ENCODE assay signal across 13 cellular contexts in the genomic region with DNA sequence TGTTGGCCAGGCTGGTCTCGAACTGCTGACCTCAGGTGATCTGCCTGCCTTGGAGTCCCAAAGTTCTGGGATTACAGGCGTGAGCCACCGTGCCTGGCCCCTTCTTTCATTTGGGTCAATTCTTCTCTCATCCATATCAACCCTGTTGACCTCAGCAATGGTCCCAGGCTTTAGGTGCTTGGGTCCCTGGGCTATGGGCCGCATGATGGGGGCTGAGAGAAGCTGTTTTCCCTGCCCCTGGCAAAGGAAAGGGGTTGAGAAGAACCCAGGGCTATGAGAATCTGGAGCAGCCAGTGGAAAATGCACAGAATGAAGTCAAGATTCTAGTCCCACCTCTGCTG.
DNase-seq lines count a peak whose midpoint lies in the region; ATAC-seq and TF ChIP-seq lines count a peak whose summit lies in the region.
"Had no signal": no experiment of that assay in that cellular context is flagged by ENCODE, and none has a peak within 500 bp of the region (broad histone marks: within the 10 kb centered on the region; RNA-seq: fewer than 3 reads in every experiment).

No MANE protein-coding gene starts in this region.

- peaks cover 3 to 44% (median 31%) of the 10 kb centered on the region in 9 donors for H3K4me1 ChIP-seq in heart right ventricle
- H3K4me1 ChIP-seq in right atrium auricular region, result peaks cover 0 to 33% of the 10 kb centered on the region in 2 donors
- peaks cover 50% of the 10 kb centered on the region for H3K4me1 ChIP-seq in psoas muscle
- H3K4me1 ChIP-seq in uterus, result peaks cover 0 to 5% of the 10 kb centered on the region in 2 donors
- peaks cover 47% of the 10 kb centered on the region for H3K4me1 ChIP-seq in mammary epithelial cell (ENCODE audit: insufficient read depth, low read length)

- in situ Hi-C loops in mammary epithelial cell (cut with MboI; ENCODE audit: low sequenced_read_pairs in 2 of 2), result loop anchor here (5.0 to 10.0 kb wide), 2 partner anchors 104 to 172 kb away; no protein-coding TSS in a partner anchor

- DNase-seq in heart right ventricle (no peak), right atrium auricular region (ENCODE audit: low spot score) (no peak), chondrocyte (ENCODE audit: low spot score) (peak; percentile 28), psoas muscle (no peak), uterus (no peak), mammary epithelial cell (no peak), activated T-cell treated with anti-CD3 and anti-CD28 coated beads for 4 hours (no peak), progenitor cell of endocrine pancreas (ENCODE audit: low spot score, unreplicated experiment) (no peak)
- DNase-seq: cortex of kidney, NCI-H1417 treated with DMSO at 0.1 percent for 48 hours had no signal

- H3K27ac ChIP-seq in heart right ventricle (peak overlapping the region in 8 of 10 donors; percentile 9 to 86 (median 70)), right atrium auricular region (peak overlapping the region in 1 of 2 donors; percentile 38), psoas muscle (peak overlapping the region; percentile 98), uterus (peak overlapping the region; percentile 68 to 72), mammary epithelial cell (ENCODE audit: insufficient read depth, low read depth, low read length) (no peak overlapping the region)
- H3K27ac ChIP-seq: foreskin keratinocyte, left lung had no signal

- H2AFZ ChIP-seq in mammary epithelial cell (ENCODE audit: low read depth, low read length), result no peak overlapping the region

- no peaks in the 10 kb centered on the region for H3K9me3 ChIP-seq in heart right ventricle
- no peaks in the 10 kb centered on the region for H3K9me3 ChIP-seq in right atrium auricular region
- H3K9me3 ChIP-seq in psoas muscle, result no peaks in the 10 kb centered on the region
- H3K9me3 ChIP-seq in uterus, result no peaks in the 10 kb centered on the region
- H3K9me3 ChIP-seq in mammary epithelial cell (replicated peaks; ENCODE audit: insufficient read depth, low read length), result no peaks in the 10 kb centered on the region
- H3K9me3 ChIP-seq: left lung had no signal

- H3K36me3 Mint-ChIP-seq in chondrocyte (ENCODE audit: low read depth), result peaks cover 4% of the 10 kb centered on the region
- no peaks in the 10 kb centered on the region for H3K36me3 Mint-ChIP-seq in progenitor cell of endocrine pancreas (ENCODE audit: insufficient read depth)
- H3K36me3 Mint-ChIP-seq: activated CD8-positive, alpha-beta memory T cell treated with anti-CD3 and anti-CD28 coated beads, Interleukin-2, amount 10 ng/mL, durations not matched to agents 7 days and 5 days had no signal

- no peak for TF ChIP-seq CTCF in heart right ventricle (IDR thresholded peaks at IDR 0.05)
- no peak for TF ChIP-seq CTCF in right atrium auricular region (IDR thresholded peaks at IDR 0.05)
- TF ChIP-seq CTCF in chondrocyte (IDR thresholded peaks at IDR 0.05), result no peak
- no peak for TF ChIP-seq CTCF in psoas muscle (IDR thresholded peaks at IDR 0.05)
- TF ChIP-seq CTCF in uterus (IDR thresholded peaks at IDR 0.05), result no peak
- TF ChIP-seq CTCF in mammary epithelial cell (conservative IDR thresholded peaks at IDR 0.05 in 1 of 2, IDR thresholded peaks at IDR 0.05 in 1 of 2; ENCODE audit: extremely low read depth in 1 of 2, insufficient read depth in 1 of 2, low read depth in 1 of 2, low read length in 2 of 2), result no peak
- TF ChIP-seq CTCF in progenitor cell of endocrine pancreas (IDR thresholded peaks at IDR 0.05; ENCODE audit: unreplicated experiment), result no peak

- H3K27me3 Mint-ChIP-seq in chondrocyte (ENCODE audit: low read depth) (no peaks in the 10 kb centered on the region), progenitor cell of endocrine pancreas (no peaks in the 10 kb centered on the region)

- BruUV-seq in mammary epithelial cell (replicated peaks; lab: Mats Ljungman, UMichigan), result no TSS peak

- dilution Hi-C loops in mammary epithelial cell (cut with HindIII; ENCODE audit: low sequenced_read_pairs), result no loop called here

- CTCF ChIA-PET in mammary epithelial cell (lab: Charles Lee; ENCODE audit: low non-redundant PET), result no interaction called here

- TF ChIP-seq POLR2A in uterus (IDR thresholded peaks at IDR 0.05), result no peak

- ATAC-seq in heart right ventricle (no peak), psoas muscle (no peak)

- peaks cover 33% of the 10 kb centered on the region for H3K4me1 Mint-ChIP-seq in chondrocyte (ENCODE audit: low read depth)
- H3K4me1 Mint-ChIP-seq in progenitor cell of endocrine pancreas (ENCODE audit: low read depth), result peaks cover 5% of the 10 kb centered on the region

- no peak overlapping the region for H3K4me3 Mint-ChIP-seq in chondrocyte (ENCODE audit: unreplicated experiment)
- no peak overlapping the region for H3K4me3 Mint-ChIP-seq in progenitor cell of endocrine pancreas (ENCODE audit: low read depth)
- H3K4me3 Mint-ChIP-seq: activated CD8-positive, alpha-beta memory T cell treated with anti-CD3 and anti-CD28 coated beads, Interleukin-2, amount 10 ng/mL, durations not matched to agents 7 days and 5 days had no signal

- WGBS in heart right ventricle, 2 donors, result 88 to 93% methylated on average over 4 of the region's 4 CpGs
- 76 to 89% (median 80%) methylated on average over 4 of the region's 4 CpGs for WGBS in psoas muscle, 3 donors
- 67% methylated on average over 4 of the region's 4 CpGs for WGBS in mammary epithelial cell (ENCODE audit: low coverage, missing lambda C conversion rate)

- no peak overlapping the region for H3K9ac ChIP-seq in mammary epithelial cell (ENCODE audit: insufficient read depth, low read length)

- H3K27ac Mint-ChIP-seq in chondrocyte (ENCODE audit: unreplicated experiment) (no peak overlapping the region), progenitor cell of endocrine pancreas (no peak overlapping the region)

- intact Hi-C loops in heart right ventricle (cut with DNase I), result loop anchor here in 9 of 10 donors (1.0 to 10.0 kb wide), 11 partner anchors 104 to 1612 kb away; a partner anchor contains a TSS
- intact Hi-C loops in psoas muscle (cut with DNase I), result loop anchor here (2.0 to 5.0 kb wide), 2 partner anchors 174 kb away; no protein-coding TSS in a partner anchor
- intact Hi-C loops in uterus (cut with DNase I; ENCODE audit: low total_unique reads), result no loop called here
- intact Hi-C loops in mammary epithelial cell (cut with micrococcal nuclease), result loop anchor here (1.0 to 10.0 kb wide), 2 partner anchors 173 to 322 kb away; a partner anchor contains a TSS

- H3K9me3 Mint-ChIP-seq in chondrocyte (ENCODE audit: low read depth) (no peaks in the 10 kb centered on the region), progenitor cell of endocrine pancreas (ENCODE audit: low read depth) (no peaks in the 10 kb centered on the region)

- no peak overlapping the region for H3K4me2 ChIP-seq in mammary epithelial cell (ENCODE audit: insufficient read depth, low read depth, low read length)

- H4K20me1 ChIP-seq in mammary epithelial cell (ENCODE audit: insufficient read depth, low read length), result no peaks in the 10 kb centered on the region

- H3K79me2 ChIP-seq in mammary epithelial cell (ENCODE audit: insufficient read depth, low read length), result no peaks in the 10 kb centered on the region

- peaks cover 0 to 31% (median 0%) of the 10 kb centered on the region in 9 donors for H3K36me3 ChIP-seq in heart right ventricle
- no peaks in the 10 kb centered on the region for H3K36me3 ChIP-seq in right atrium auricular region
- peaks cover 0 to 18% of the 10 kb centered on the region in 2 donors for H3K36me3 ChIP-seq in psoas muscle (ENCODE audit: insufficient read depth in 1 of 2, low read depth in 1 of 2)
- no peaks in the 10 kb centered on the region for H3K36me3 ChIP-seq in uterus
- no peaks in the 10 kb centered on the region for H3K36me3 ChIP-seq in mammary epithelial cell (ENCODE audit: insufficient read depth, low read length)

- H3K4me3 ChIP-seq in heart right ventricle, result no peak overlapping the region
- H3K4me3 ChIP-seq in right atrium auricular region, result no peak overlapping the region
- no peak overlapping the region for H3K4me3 ChIP-seq in psoas muscle
- H3K4me3 ChIP-seq in uterus, result no peak overlapping the region
- H3K4me3 ChIP-seq in mammary epithelial cell (replicated peaks in 1 of 3; ENCODE audit: insufficient read depth in 1 of 3, low read depth in 2 of 3, low read length in 3 of 3), result no peak overlapping the region
- H3K4me3 ChIP-seq: left lung had no signal

- H3K27me3 ChIP-seq in heart right ventricle (no peaks in the 10 kb centered on the region), right atrium auricular region (no peaks in the 10 kb centered on the region), psoas muscle (ENCODE audit: insufficient read depth in 3 of 3, low read length in 2 of 3) (no peaks in the 10 kb centered on the region), uterus (no peaks in the 10 kb centered on the region), mammary epithelial cell (ENCODE audit: insufficient read depth, low read length) (no peaks in the 10 kb centered on the region)
- H3K27me3 ChIP-seq: foreskin keratinocyte, left lung had no signal
